In genomic region chr1:6489799-6490180, GRCh38 we compare ENCODE assay signal across 8 cellular contexts. TPM values are rescaled to one million over a fixed set of nuclear protein-coding genes. Genes with fewer than 3 reads are reported as not detected.
DNase-seq lines count a peak whose midpoint lies in the region; ATAC-seq and TF ChIP-seq lines count a peak whose summit lies in the region.

No MANE protein-coding gene starts in this region.

- in situ Hi-C loops in astrocyte of the spinal cord (cut with HindIII; ENCODE audit: low sequenced_read_pairs) = no loop called here

- H3K27ac ChIP-seq in skeletal muscle tissue (ENCODE audit: low read depth, low read length) = no peak overlapping the region

- H3K9ac ChIP-seq in iPS-15b (ENCODE audit: low read depth, low read length) (peak overlapping the region; percentile 54), skeletal muscle tissue (ENCODE audit: low read depth in 1 of 3, low read length in 3 of 3) (no peak overlapping the region)

- TF ChIP-seq CTCF in astrocyte of the spinal cord (IDR thresholded peaks at IDR 0.05; ENCODE audit: low read depth, low read length) = peak; percentile 96

- H3K9me3 ChIP-seq in iPS-15b (ENCODE audit: control insufficient read depth, insufficient read depth, low read length) (no peaks in the 10 kb centered on the region), skeletal muscle tissue (ENCODE audit: control insufficient read depth in 3 of 3, low read length in 3 of 3) (no peaks in the 10 kb centered on the region)

- H3K4me3 ChIP-seq in astrocyte of the spinal cord (ENCODE audit: low read depth, low read length) (peak overlapping the region; percentile 89), iPS-15b (ENCODE audit: low read depth, low read length) (peak overlapping the region; percentile 91), skeletal muscle tissue (ENCODE audit: low read length in 3 of 3) (peak overlapping the region; percentile 51 to 66 (median 60))

- H3K36me3 ChIP-seq in iPS-15b (ENCODE audit: control insufficient read depth, insufficient read depth, low read length) (no peaks in the 10 kb centered on the region), skeletal muscle tissue (ENCODE audit: control insufficient read depth in 3 of 3, insufficient read depth in 3 of 3, low read length in 3 of 3) (no peaks in the 10 kb centered on the region)

- H3K27me3 ChIP-seq in iPS-15b (ENCODE audit: control insufficient read depth, insufficient read depth, low read length) (peaks cover 1% of the 10 kb centered on the region), skeletal muscle tissue (ENCODE audit: control insufficient read depth in 3 of 3, insufficient read depth in 3 of 3, low read length in 3 of 3) (peaks cover 12 to 26% (median 20%) of the 10 kb centered on the region in 3 donors)

- peak; percentile 47 for ATAC-seq in GM21576 (IDR thresholded peaks at IDR 0.05; ENCODE audit: unreplicated experiment)

- DNase-seq in D341Med (ENCODE audit: low spot score) (peak; percentile 91), MV-4-11 (lab: John Stamatoyannopoulos, UW) (peak; percentile 51), T-helper 9 cell (peak; percentile 72), astrocyte of the spinal cord (ENCODE audit: low read depth, low spot score) (peak; percentile 75), OCI-M2 (lab: John Stamatoyannopoulos, UW; ENCODE audit: unreplicated experiment) (no peak)

- H3K4me1 ChIP-seq in iPS-15b (ENCODE audit: control insufficient read depth, insufficient read depth, low read length) (peaks cover 8% of the 10 kb centered on the region), skeletal muscle tissue (ENCODE audit: control insufficient read depth in 3 of 3, insufficient read depth in 3 of 3, low read length in 3 of 3) (peaks cover 12 to 29% (median 18%) of the 10 kb centered on the region in 3 donors)

RNA-seq across cellular contexts. Expression of gene PLEKHG5, which starts 1.7 kb away (rescaled TPM):
- 8.4 TPM for total RNA-seq in skeletal muscle tissue

RNA-seq across cellular contexts. Expression of gene TNFRSF25, which starts 23.8 kb away (rescaled TPM):
- 3.7 TPM for total RNA-seq in skeletal muscle tissue
